Comparison of ENCODE assay signal across 17 cellular contexts in genomic region chr17:48608921-48609505, GRCh38. TPM values are rescaled to one million over a fixed set of nuclear protein-coding genes. Genes with fewer than 3 reads are reported as not detected.
DNase-seq lines count a peak whose midpoint lies in the region; ATAC-seq and TF ChIP-seq lines count a peak whose summit lies in the region.
"Had no signal": no experiment of that assay in that cellular context is flagged by ENCODE, and none has a peak within 500 bp of the region (broad histone marks: within the 10 kb centered on the region; RNA-seq: fewer than 3 reads in every experiment).

No MANE protein-coding gene starts in this region.

- H3K27me3 ChIP-seq in Caco-2 (replicated peaks; ENCODE audit: control insufficient read depth, insufficient read depth, low read length): no peaks in the 10 kb centered on the region
- H3K27me3 ChIP-seq in KMS-11 (ENCODE audit: insufficient read depth, low read depth): peaks cover 17% of the 10 kb centered on the region
- H3K27me3 ChIP-seq in body of pancreas: peaks cover 0 to 74% of the 10 kb centered on the region in 2 donors

- BruUV-seq in Caco-2 (replicated peaks; lab: Mats Ljungman, UMichigan): no TSS peak

- peak overlapping the region; percentile 96; the same call in 1 of the 2 replicates for H2AFZ ChIP-seq in KMS-11 (ENCODE audit: low read depth)

- H3K27ac Mint-ChIP-seq in Caco-2 (ENCODE audit: unreplicated experiment) (no peak overlapping the region), brain (peak overlapping the region in 3 of 5 experiments; percentile 28 to 97 (median 42)), natural killer cell (no peak overlapping the region)

- peak overlapping the region; percentile 92 for H3K4me2 ChIP-seq in KMS-11

- peak overlapping the region; percentile 2; the same call in 1 of the 2 replicates for H3K4me3 ChIP-seq in Caco-2 (ENCODE audit: low read depth, low read length)
- H3K4me3 ChIP-seq in KMS-11 (IDR thresholded peaks at IDR 0.05; ENCODE audit: insufficient read depth, low read depth, low read length): no peak overlapping the region
- no peak overlapping the region for H3K4me3 ChIP-seq in body of pancreas
- H3K4me3 ChIP-seq: thyroid gland had no signal

- H3K27me3 Mint-ChIP-seq in Caco-2 (ENCODE audit: insufficient read depth, unreplicated experiment) (peaks cover 22% of the 10 kb centered on the region), brain (no peaks in the 10 kb centered on the region), natural killer cell (ENCODE audit: low read depth in 2 of 2) (peaks cover 22 to 49% of the 10 kb centered on the region in 2 donors)

- no peaks in the 10 kb centered on the region for H3K79me2 ChIP-seq in KMS-11 (ENCODE audit: insufficient read depth, low read depth)

- H3K9me3 ChIP-seq in Caco-2 (no peaks in the 10 kb centered on the region), body of pancreas (no peaks in the 10 kb centered on the region)
- H3K9me3 ChIP-seq: thyroid gland had no signal

- intact Hi-C loops in Caco-2 (cut with micrococcal nuclease; ENCODE audit: unreplicated experiment): no loop called here
- intact Hi-C loops in natural killer cell (cut with micrococcal nuclease): no loop called here
- intact Hi-C loops in head of caudate nucleus (cut with DNase I): no loop called here
- intact Hi-C loops in body of pancreas (cut with DNase I): no loop called here

- H3K36me3 Mint-ChIP-seq in Caco-2 (ENCODE audit: insufficient read depth, unreplicated experiment): peaks cover 15% of the 10 kb centered on the region
- no peaks in the 10 kb centered on the region for H3K36me3 Mint-ChIP-seq in brain
- H3K36me3 Mint-ChIP-seq in natural killer cell: no peaks in the 10 kb centered on the region

- ATAC-seq in natural killer cell: no peak
- ATAC-seq in body of pancreas: no peak
- ATAC-seq: foreskin keratinocyte, left cardiac atrium had no signal

- H3K4me1 Mint-ChIP-seq in Caco-2 (ENCODE audit: low read depth, unreplicated experiment) (peaks cover 29% of the 10 kb centered on the region), brain (peaks cover 28% of the 10 kb centered on the region), natural killer cell (peaks cover 31 to 36% of the 10 kb centered on the region in 2 donors)

- H4K20me1 ChIP-seq in KMS-11 (ENCODE audit: insufficient read depth): no peaks in the 10 kb centered on the region

- DNase-seq in Caco-2 (no peak), natural killer cell (no peak), anterior cingulate cortex (lab: John Stamatoyannopoulos, UW) (no peak), head of caudate nucleus (no peak), body of pancreas (no peak)
- DNase-seq: activated CD4-positive, alpha-beta T cell treated with anti-CD3 and anti-CD28 coated beads, Interleukin-2, amount 50 U/mL, for 4 hours; activated naive CD4-positive, alpha-beta T cell treated with anti-CD3 and anti-CD28 coated beads, Interleukin-2, amount 50 U/mL, for 16 hours; dermis blood vessel endothelial cell; DMS53; foreskin keratinocyte; left cardiac atrium; NK-92 treated with Interleukin-12 subunit alpha and Interleukin-12 subunit beta, amount 100 ng/mL, for 24 hours; nucleus accumbens; small intestine; thyroid gland had no signal

- H3K9ac ChIP-seq in KMS-11: no peak overlapping the region

- H3K4me3 Mint-ChIP-seq in Caco-2 (ENCODE audit: unreplicated experiment): peak overlapping the region; percentile 86
- H3K4me3 Mint-ChIP-seq in brain: peak overlapping the region in 4 of 5 experiments; percentile 2 to 91 (median 88)
- H3K4me3 Mint-ChIP-seq in natural killer cell: peak overlapping the region; percentile 49

- no peak for TF ChIP-seq CTCF in Caco-2 (IDR thresholded peaks at IDR 0.05; ENCODE audit: insufficient read depth in 1 of 2, low read depth in 1 of 2, low read length in 1 of 2, severe bottlenecking in 1 of 2, unreplicated experiment in 1 of 2)
- no peak for TF ChIP-seq CTCF in KMS-11 (conservative IDR thresholded peaks at IDR 0.05; ENCODE audit: low read depth, low read length)
- TF ChIP-seq CTCF in brain (conservative IDR thresholded peaks at IDR 0.05): no peak
- no peak for TF ChIP-seq CTCF in natural killer cell (IDR thresholded peaks at IDR 0.05)
- no peak for TF ChIP-seq CTCF in body of pancreas (IDR thresholded peaks at IDR 0.05)

- no peaks in the 10 kb centered on the region for H3K9me3 Mint-ChIP-seq in Caco-2 (ENCODE audit: unreplicated experiment)
- H3K9me3 Mint-ChIP-seq in brain: peaks cover 0 to 14% (median 11%) of the 10 kb centered on the region in 5 experiments
- no peaks in the 10 kb centered on the region for H3K9me3 Mint-ChIP-seq in natural killer cell

- POLR2A ChIA-PET in Caco-2 (lab: Charles Lee): interaction anchor here (0.6 kb wide), 1 partner anchor 108 kb away, joined by 4 read pairs; no protein-coding TSS in a partner anchor

- peaks cover 9% of the 10 kb centered on the region for H3K4me1 ChIP-seq in Caco-2
- H3K4me1 ChIP-seq in KMS-11 (ENCODE audit: low read depth, poor library complexity, severe bottlenecking): peaks cover 17% of the 10 kb centered on the region
- H3K4me1 ChIP-seq in body of pancreas: peaks cover 30% of the 10 kb centered on the region
- H3K4me1 ChIP-seq: foreskin keratinocyte had no signal

- H3K27ac ChIP-seq in KMS-11 (peak overlapping the region; percentile 74; the same call in 1 of the 2 replicates), body of pancreas (no peak overlapping the region)
- H3K27ac ChIP-seq: foreskin keratinocyte, thyroid gland had no signal

- CTCF ChIA-PET in Caco-2 (lab: Charles Lee): interaction anchor here (0.6 to 1.3 kb wide), 5 partner anchors 8 to 393 kb away, joined by 3 to 7 read pairs (median 3); no protein-coding TSS in a partner anchor

- H3K36me3 ChIP-seq in Caco-2 (ENCODE audit: control insufficient read depth, insufficient read depth, low read length) (no peaks in the 10 kb centered on the region), KMS-11 (ENCODE audit: insufficient read depth) (no peaks in the 10 kb centered on the region), body of pancreas (replicated peaks in 1 of 2; ENCODE audit: insufficient read depth in 1 of 2, low read depth in 2 of 2) (no peaks in the 10 kb centered on the region)
- H3K36me3 ChIP-seq: thyroid gland had no signal

- no peak for TF ChIP-seq POLR2A in body of pancreas (IDR thresholded peaks at IDR 0.05)

RNA-seq across cellular contexts. Expression of gene HOXB7, which starts 1.8 kb away (rescaled TPM):
- total RNA-seq in Caco-2 (2022) (23.7 and 28.2 TPM in 2 replicates), natural killer cell (1 to 10 TPM in 1 of 3 donors, under 1 TPM in 2; 0.45 to 1.4 (median 0.97) TPM), body of pancreas (under 1 TPM in 1 of 2 donors, not detected in 1; 0.52 TPM)
- polyA plus RNA-seq in brain (ENCODE audit: insufficient read depth, low read depth, low replicate concordance): 37.1 TPM

RNA-seq across cellular contexts. Expression of gene HOXB6, which starts 4.2 kb away (rescaled TPM):
- total RNA-seq in Caco-2 (2022) (1.8 and 1.9 TPM in 2 replicates), natural killer cell (not detected), body of pancreas (1 to 10 TPM; 2.1 to 2.6 TPM)
- polyA plus RNA-seq in brain (ENCODE audit: insufficient read depth, low read depth, low replicate concordance): 31.9 TPM
- total RNA-seq: foreskin keratinocyte had no signal
- polyA plus RNA-seq: foreskin keratinocyte had no signal

RNA-seq across cellular contexts. Expression of gene HOXB8, which starts 6.1 kb away (rescaled TPM):
- total RNA-seq in Caco-2 (2022): 0.39 and 1.2 TPM in 2 replicates
- polyA plus RNA-seq in brain (ENCODE audit: insufficient read depth, low read depth, low replicate concordance): 65.2 TPM
- total RNA-seq in natural killer cell: not detected
- not detected for total RNA-seq in body of pancreas
- total RNA-seq: foreskin keratinocyte had no signal
- polyA plus RNA-seq: foreskin keratinocyte had no signal

RNA-seq across cellular contexts. Expression of gene HOXB5, which starts 15.4 kb away (rescaled TPM):
- total RNA-seq in Caco-2 (2022): not detected in 2 replicates
- 234 TPM for polyA plus RNA-seq in brain (ENCODE audit: insufficient read depth, low read depth, low replicate concordance)
- total RNA-seq in natural killer cell: not detected
- total RNA-seq in body of pancreas: under 1 TPM in 1 of 2 donors, not detected in 1; 0.99 TPM
- total RNA-seq: foreskin keratinocyte had no signal
- polyA plus RNA-seq: foreskin keratinocyte had no signal

RNA-seq across cellular contexts. Expression of gene HOXB9, which starts 17.1 kb away (rescaled TPM):
- 4.5 and 5.4 TPM in 2 replicates for total RNA-seq in Caco-2 (2022)
- 5.0 TPM for polyA plus RNA-seq in brain (ENCODE audit: insufficient read depth, low read depth, low replicate concordance)
- total RNA-seq in natural killer cell: 1 to 10 TPM in 1 of 3 donors, under 1 TPM in 2; 0.12 to 1.0 (median 0.18) TPM
- not detected for total RNA-seq in body of pancreas
- total RNA-seq: foreskin keratinocyte, left cardiac atrium, thyroid gland had no signal
- polyA plus RNA-seq: foreskin keratinocyte had no signal

Comparison
In these comparisons a context has a peak if more than half of its experiments do, and no peak if none do; other contexts are left out.
1. H3K27ac Mint-ChIP-seq: peak in brain (3 of 5); none in Caco-2 (single experiment) and natural killer cell (0 of 2).
2. RNA of gene HOXB7, which starts 1.8 kb away (total RNA-seq): 23.7 to 28.2 TPM in Caco-2; 0.45 to 1.4 TPM in natural killer cell and 0.52 TPM in body of pancreas; every median in the first group is over 10 times any median in the second.
3. Peak in every context shown above with its lines, with median percentiles within 50 percentile points of each other: H3K4me3 Mint-ChIP-seq.